24 cellular contexts compared by ENCODE assay signal in the genomic region with DNA sequence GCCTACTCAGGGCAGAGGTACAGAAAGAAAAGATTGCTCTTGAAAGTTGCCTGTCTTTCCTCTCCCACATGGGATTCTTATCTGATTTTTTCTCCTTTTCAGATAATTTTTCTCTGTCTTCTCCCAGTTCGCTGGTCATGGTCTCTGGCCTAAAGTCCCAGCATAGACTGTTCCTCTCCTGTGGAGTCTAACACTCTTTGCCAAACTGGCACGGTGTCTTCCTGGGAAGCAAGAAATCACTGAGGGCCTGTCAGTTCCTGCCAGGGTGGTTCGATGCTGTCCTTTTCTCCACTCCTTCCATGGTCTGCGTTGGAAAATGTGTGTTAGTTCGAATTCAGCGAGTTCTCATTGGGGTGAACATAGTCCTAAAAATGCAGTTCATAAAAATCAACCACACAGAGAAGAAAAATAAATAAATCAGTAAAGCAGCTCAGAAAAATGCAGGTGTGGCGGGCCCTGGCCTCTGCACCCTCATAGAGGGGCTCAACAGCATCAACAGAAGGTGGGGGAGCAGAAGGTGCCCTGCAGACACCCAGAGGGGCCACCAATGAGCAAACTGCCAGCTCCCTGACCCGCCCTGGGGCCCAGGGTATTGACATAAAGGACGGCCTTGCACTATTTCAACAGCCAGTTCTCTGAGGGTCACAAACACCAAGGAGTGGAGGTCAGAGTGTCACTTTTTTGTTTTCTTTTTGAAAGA. TPM values are rescaled to one million over a fixed set of nuclear protein-coding genes. Genes with fewer than 3 reads are reported as not detected.
"Had no signal": no experiment of that assay in that cellular context is flagged by ENCODE, and none has a peak within 500 bp of the region (broad histone marks: within the 10 kb centered on the region; RNA-seq: fewer than 3 reads in every experiment).

No MANE protein-coding gene starts in this region.

- H3K9ac ChIP-seq: neural progenitor cell had no signal

- DNase-seq: activated CD4-positive, alpha-beta T cell treated with anti-CD3 and anti-CD28 coated beads, Interleukin-2, amount 50 U/mL, for 4 hours; activated naive CD4-positive, alpha-beta T cell; activated naive CD8-positive, alpha-beta T cell treated with anti-CD3 and anti-CD28 coated beads, Interleukin-2, amount 10 ng/mL, durations not matched to agents 7 days and 5 days; anterior cingulate cortex; cerebellar nuclear complex; effector CD4-positive, alpha-beta T cell; left lung; mucosa of descending colon; naive B cell; psoas muscle; right cardiac atrium; small intestine; stimulated activated CD4-positive, alpha-beta T cell treated with anti-CD3 and anti-CD28 coated beads, Interleukin-15, amount 100 ng/mL, for 24 hours; stimulated activated CD4-positive, alpha-beta T cell treated with anti-CD3 and anti-CD28 coated beads, Interleukin-2, amount 100 ng/mL, for 48 hours; stimulated activated naive CD8-positive, alpha-beta T cell treated with anti-CD3 and anti-CD28 coated beads, Interleukin-15, amount 100 ng/mL, for 72 hours; SW 1271; T-helper 2 cell; upper lobe of right lung had no signal

- H3K4me3 Mint-ChIP-seq: activated naive CD8-positive, alpha-beta T cell treated with anti-CD3 and anti-CD28 coated beads, Interleukin-2, amount 10 ng/mL, durations not matched to agents 7 days and 5 days; memory B cell; naive B cell; neural progenitor cell; stimulated activated naive CD8-positive, alpha-beta T cell treated with anti-CD3 and anti-CD28 coated beads, Interleukin-15, amount 100 ng/mL, for 72 hours had no signal

- H3K4me1 Mint-ChIP-seq: activated naive CD8-positive, alpha-beta T cell treated with anti-CD3 and anti-CD28 coated beads, Interleukin-2, amount 10 ng/mL, durations not matched to agents 7 days and 5 days; memory B cell; naive B cell; stimulated activated naive CD8-positive, alpha-beta T cell treated with anti-CD3 and anti-CD28 coated beads, Interleukin-15, amount 100 ng/mL, for 72 hours had no signal

- H3K4me3 ChIP-seq: left lung, mucosa of descending colon, neural progenitor cell, psoas muscle, suprapubic skin, upper lobe of right lung had no signal

- H3K27ac Mint-ChIP-seq: activated naive CD8-positive, alpha-beta T cell treated with anti-CD3 and anti-CD28 coated beads, Interleukin-2, amount 10 ng/mL, durations not matched to agents 7 days and 5 days; memory B cell; neural progenitor cell; stimulated activated naive CD8-positive, alpha-beta T cell treated with anti-CD3 and anti-CD28 coated beads, Interleukin-15, amount 100 ng/mL, for 72 hours had no signal

- H3K36me3 Mint-ChIP-seq: activated naive CD8-positive, alpha-beta T cell treated with anti-CD3 and anti-CD28 coated beads, Interleukin-2, amount 10 ng/mL, durations not matched to agents 7 days and 5 days; memory B cell; naive B cell; neural progenitor cell had no signal

- H3K27me3 Mint-ChIP-seq: memory B cell; naive B cell; stimulated activated naive CD8-positive, alpha-beta T cell treated with anti-CD3 and anti-CD28 coated beads, Interleukin-15, amount 100 ng/mL, for 72 hours had no signal

- H2AFZ ChIP-seq: neural progenitor cell had no signal

- H3K9me3 Mint-ChIP-seq: activated naive CD8-positive, alpha-beta T cell treated with anti-CD3 and anti-CD28 coated beads, Interleukin-2, amount 10 ng/mL, durations not matched to agents 7 days and 5 days; memory B cell; naive B cell; neural progenitor cell; stimulated activated naive CD8-positive, alpha-beta T cell treated with anti-CD3 and anti-CD28 coated beads, Interleukin-15, amount 100 ng/mL, for 72 hours had no signal

- H3K27me3 ChIP-seq: neural progenitor cell, suprapubic skin, upper lobe of right lung had no signal

- ATAC-seq: left lung; mucosa of descending colon; psoas muscle; right cardiac atrium; stimulated activated naive CD8-positive, alpha-beta T cell treated with anti-CD3 and anti-CD28 coated beads, Interleukin-15, amount 100 ng/mL, for 72 hours; upper lobe of right lung had no signal

- H3K4me1 ChIP-seq: left lung, neural progenitor cell, psoas muscle, suprapubic skin, upper lobe of right lung had no signal

- H3K9me3 ChIP-seq: left lung, mucosa of descending colon, psoas muscle, suprapubic skin, upper lobe of right lung had no signal

- H3K36me3 ChIP-seq: left lung, neural progenitor cell, suprapubic skin, upper lobe of right lung had no signal

- H3K27ac ChIP-seq: left lung, neural progenitor cell, psoas muscle, suprapubic skin, upper lobe of right lung, VCaP had no signal

- H3K4me2 ChIP-seq: neural progenitor cell had no signal

RNA-seq across cellular contexts. Expression of a gene that starts 2.1 kb away (rescaled TPM):
- total RNA-seq: activated naive CD8-positive, alpha-beta T cell treated with anti-CD3 and anti-CD28 coated beads, Interleukin-2, amount 10 ng/mL, durations not matched to agents 7 days and 5 days; osteocyte had no signal
- polyA plus RNA-seq: keratinocyte had no signal
